In the genomic region with DNA sequence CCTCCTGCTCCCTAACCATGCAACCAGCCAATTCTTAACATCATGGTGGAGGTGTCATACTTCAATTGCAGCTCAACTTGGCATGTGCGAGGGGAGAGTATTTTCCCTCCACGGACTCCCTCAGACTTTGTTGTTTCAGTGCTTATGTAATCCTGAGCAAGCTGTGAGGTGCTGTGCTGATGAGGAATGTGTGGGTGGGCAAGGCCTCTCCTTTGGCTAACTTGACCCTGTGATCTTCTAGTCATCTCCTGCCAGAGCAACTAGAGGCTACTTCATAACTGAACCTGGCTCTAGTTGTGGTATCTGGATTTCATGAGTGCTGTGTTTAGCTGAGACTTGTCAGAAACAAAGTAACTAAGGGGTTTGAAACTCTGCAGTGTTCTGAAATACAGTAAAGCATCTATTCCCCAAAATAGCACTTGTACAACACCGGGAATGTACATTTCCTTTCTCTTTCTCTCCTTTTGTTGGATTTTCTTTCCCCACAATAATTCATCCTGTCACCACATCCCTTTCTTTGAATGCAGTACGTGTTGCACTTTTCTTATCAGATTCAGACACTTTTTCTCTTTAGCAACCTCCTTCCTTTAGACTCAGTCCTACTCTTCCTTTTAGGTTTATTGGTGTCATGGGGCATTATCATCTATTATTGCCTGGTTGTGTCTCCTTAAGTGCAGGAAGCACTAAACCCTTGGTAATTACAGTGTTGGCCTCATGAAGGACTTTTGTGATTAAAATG, we compare ENCODE assay signal across 26 cellular contexts.
DNase-seq lines count a peak whose midpoint lies in the region; ATAC-seq, FAIRE-seq and TF ChIP-seq lines count a peak whose summit lies in the region.
"Had no signal": no experiment of that assay in that cellular context is flagged by ENCODE, and none has a peak within 500 bp of the region (broad histone marks: within the 10 kb centered on the region; RNA-seq: fewer than 3 reads in every experiment).

No MANE protein-coding gene starts in this region.

- no peaks in the 10 kb centered on the region for H4K20me1 ChIP-seq in mammary epithelial cell (ENCODE audit: insufficient read depth, low read length)

- H3K36me3 ChIP-seq in mammary epithelial cell (ENCODE audit: insufficient read depth, low read length) (no peaks in the 10 kb centered on the region), Peyer's patch (no peaks in the 10 kb centered on the region), pancreas (no peaks in the 10 kb centered on the region)
- H3K36me3 ChIP-seq: breast epithelium had no signal

- intact Hi-C loops in mammary epithelial cell (cut with micrococcal nuclease), result no loop called here
- intact Hi-C loops in MCF 10A (cut with micrococcal nuclease), result no loop called here
- intact Hi-C loops in pancreas (cut with DNase I), result no loop called here

- peaks cover 11% of the 10 kb centered on the region for H3K9me3 Mint-ChIP-seq in MCF 10A (ENCODE audit: unreplicated experiment)

- no peak for TF ChIP-seq CTCF in mammary epithelial cell (conservative IDR thresholded peaks at IDR 0.05 in 1 of 2, IDR thresholded peaks at IDR 0.05 in 1 of 2; ENCODE audit: extremely low read depth in 1 of 2, insufficient read depth in 1 of 2, low read depth in 1 of 2, low read length in 2 of 2)
- no peak for TF ChIP-seq CTCF in MCF 10A (IDR thresholded peaks at IDR 0.05; ENCODE audit: unreplicated experiment)
- TF ChIP-seq CTCF in fibroblast of pulmonary artery (IDR thresholded peaks at IDR 0.05; ENCODE audit: low read length, missing control alignments), result no peak
- no peak for TF ChIP-seq CTCF in Peyer's patch (IDR thresholded peaks at IDR 0.05)
- TF ChIP-seq CTCF in pancreas (IDR thresholded peaks at IDR 0.05), result no peak

- H3K27ac ChIP-seq in mammary epithelial cell (ENCODE audit: insufficient read depth, low read depth, low read length) (no peak overlapping the region), Peyer's patch (peak overlapping the region in 1 of 4 donors; percentile 26), pancreas (no peak overlapping the region)
- H3K27ac ChIP-seq: 22Rv1, breast epithelium, testis had no signal

- H3K36me3 Mint-ChIP-seq in MCF 10A (ENCODE audit: insufficient read depth, unreplicated experiment), result no peaks in the 10 kb centered on the region
- H3K36me3 Mint-ChIP-seq: natural killer cell treated with Interleukin-12 subunit alpha and Interleukin-12 subunit beta and Interleukin-15 and Interleukin-18, amount 100 ng/mL, for 72 hours had no signal

- H3K4me1 ChIP-seq in mammary epithelial cell (ENCODE audit: insufficient read depth, low read length) (peaks cover 15% of the 10 kb centered on the region), Peyer's patch (peaks cover 0 to 5% (median 0%) of the 10 kb centered on the region in 4 donors), pancreas (no peaks in the 10 kb centered on the region)
- H3K4me1 ChIP-seq: breast epithelium, testis had no signal

- DNase-seq in mammary epithelial cell, result peak; percentile 15
- DNase-seq in MCF 10A (ENCODE audit: unreplicated experiment), result no peak
- peak; percentile 21 for DNase-seq in fibroblast of pulmonary artery (ENCODE audit: low read depth)
- peak; percentile 8 for DNase-seq in non-pigmented ciliary epithelial cell (ENCODE audit: low read depth)
- DNase-seq in stimulated activated CD4-positive, alpha-beta T cell treated with anti-CD3 and anti-CD28 coated beads, Interleukin-1b, Interleukin-23, amount 100 ng/mL, for 48 hours, result no peak
- no peak for DNase-seq in Peyer's patch
- DNase-seq in pancreas, result no peak
- DNase-seq: activated B cell treated with CpG ODN at 0.5 μM for 24 hours; activated CD4-positive, alpha-beta T cell treated with anti-CD3 and anti-CD28 coated beads, Interleukin-2, amount 50 U/mL, for 48 hours; activated effector memory CD4-positive, alpha-beta T cell treated with anti-CD3 and anti-CD28 coated beads, Interleukin-2, amount 50 U/mL, for 16 hours; activated naive CD8-positive, alpha-beta T cell treated with anti-CD3 and anti-CD28 coated beads, Interleukin-2, amount 50 U/mL, for 24 hours; DMS53; GF-D8; HCEC 1CT; hypothalamus; islet precursor cell; KG1; NCI-H1694; NCI-H748 treated with DMSO at 0.1 percent for 48 hours; testis had no signal

- H3K79me2 ChIP-seq in mammary epithelial cell (ENCODE audit: insufficient read depth, low read length), result no peaks in the 10 kb centered on the region

- no peak overlapping the region for H3K27ac Mint-ChIP-seq in MCF 10A (ENCODE audit: low read depth, unreplicated experiment)
- H3K27ac Mint-ChIP-seq: activated B cell treated with CpG ODN at 0.5 μM for 24 hours; activated naive CD8-positive, alpha-beta T cell treated with anti-CD3 and anti-CD28 coated beads, Interleukin-2, amount 50 U/mL, for 24 hours; dendritic cell treated with granulocyte-macrophage colony-stimulating factor and Interleukin-4, amounts not matched to agents 40 ng/mL and 50 ng/mL, for 4 days; natural killer cell treated with Interleukin-12 subunit alpha and Interleukin-12 subunit beta and Interleukin-15 and Interleukin-18, amount 100 ng/mL, for 72 hours; T-helper 2 cell treated with Interferon-gamma antibody and Interleukin-4, amounts not matched to agents 5 μg/mL and 100 μg/mL, for 36 hours had no signal

- in situ Hi-C loops in mammary epithelial cell (cut with MboI; ENCODE audit: low sequenced_read_pairs in 2 of 2), result no loop called here

- POLR2A ChIA-PET in MCF 10A (lab: Yijun Ruan, JAX), result no interaction called here

- no peak for FAIRE-seq in pancreas (lab: Jason Lieb, UNC)

- H3K9me3 ChIP-seq in mammary epithelial cell (replicated peaks; ENCODE audit: insufficient read depth, low read length) (no peaks in the 10 kb centered on the region), Peyer's patch (no peaks in the 10 kb centered on the region), pancreas (no peaks in the 10 kb centered on the region)
- H3K9me3 ChIP-seq: testis had no signal

- no peaks in the 10 kb centered on the region for H3K27me3 Mint-ChIP-seq in MCF 10A (ENCODE audit: insufficient read depth, unreplicated experiment)
- H3K27me3 Mint-ChIP-seq: activated B cell treated with CpG ODN at 0.5 μM for 24 hours; activated naive CD8-positive, alpha-beta T cell treated with anti-CD3 and anti-CD28 coated beads, Interleukin-2, amount 50 U/mL, for 24 hours; dendritic cell treated with granulocyte-macrophage colony-stimulating factor and Interleukin-4, amounts not matched to agents 40 ng/mL and 50 ng/mL, for 4 days; natural killer cell treated with Interleukin-12 subunit alpha and Interleukin-12 subunit beta and Interleukin-15 and Interleukin-18, amount 100 ng/mL, for 72 hours had no signal

- 10% methylated on average over 4 of the region's 4 CpGs for WGBS in mammary epithelial cell (ENCODE audit: low coverage, missing lambda C conversion rate)
- WGBS in pancreas, 2 donors, result 65 to 68% methylated on average over 4 of the region's 4 CpGs

- no peak overlapping the region for H3K9ac ChIP-seq in mammary epithelial cell (ENCODE audit: insufficient read depth, low read length)

- H3K27me3 ChIP-seq in mammary epithelial cell (ENCODE audit: insufficient read depth, low read length) (no peaks in the 10 kb centered on the region), Peyer's patch (no peaks in the 10 kb centered on the region), pancreas (no peaks in the 10 kb centered on the region)
- H3K27me3 ChIP-seq: breast epithelium, testis had no signal

- ATAC-seq in GM21619 (IDR thresholded peaks at IDR 0.05; ENCODE audit: unreplicated experiment) (no peak), pancreas (no peak)
- ATAC-seq: activated naive CD8-positive, alpha-beta T cell treated with anti-CD3 and anti-CD28 coated beads, Interleukin-2, amount 50 U/mL, for 24 hours; natural killer cell treated with Interleukin-12 subunit alpha and Interleukin-12 subunit beta and Interleukin-15 and Interleukin-18, amount 100 ng/mL, for 72 hours had no signal

- no TSS peak for BruUV-seq in mammary epithelial cell (replicated peaks; lab: Mats Ljungman, UMichigan)
- BruUV-seq in MCF 10A (replicated peaks; lab: Mats Ljungman, UMichigan), result no TSS peak

- no peak for TF ChIP-seq POLR2A in Peyer's patch (IDR thresholded peaks at IDR 0.05)

- no peak overlapping the region for H3K4me3 Mint-ChIP-seq in MCF 10A (ENCODE audit: unreplicated experiment)
- H3K4me3 Mint-ChIP-seq: activated B cell treated with CpG ODN at 0.5 μM for 24 hours; activated naive CD8-positive, alpha-beta T cell treated with anti-CD3 and anti-CD28 coated beads, Interleukin-2, amount 50 U/mL, for 24 hours; dendritic cell treated with granulocyte-macrophage colony-stimulating factor and Interleukin-4, amounts not matched to agents 40 ng/mL and 50 ng/mL, for 4 days; natural killer cell treated with Interleukin-12 subunit alpha and Interleukin-12 subunit beta and Interleukin-15 and Interleukin-18, amount 100 ng/mL, for 72 hours; T-helper 2 cell treated with Interferon-gamma antibody and Interleukin-4, amounts not matched to agents 5 μg/mL and 100 μg/mL, for 36 hours had no signal

- H3K4me2 ChIP-seq in mammary epithelial cell (ENCODE audit: insufficient read depth, low read depth, low read length), result peak overlapping the region; percentile 14

- CTCF ChIA-PET in mammary epithelial cell (lab: Charles Lee; ENCODE audit: low non-redundant PET), result no interaction called here
- CTCF ChIA-PET in MCF 10A (lab: Yijun Ruan, JAX), result no interaction called here

- peak overlapping the region; percentile 29 for H2AFZ ChIP-seq in mammary epithelial cell (ENCODE audit: low read depth, low read length)

- H3K4me1 Mint-ChIP-seq in MCF 10A (ENCODE audit: insufficient read depth, unreplicated experiment), result peaks cover 7% of the 10 kb centered on the region
- H3K4me1 Mint-ChIP-seq: activated B cell treated with CpG ODN at 0.5 μM for 24 hours; activated naive CD8-positive, alpha-beta T cell treated with anti-CD3 and anti-CD28 coated beads, Interleukin-2, amount 50 U/mL, for 24 hours had no signal

- H3K4me3 ChIP-seq in mammary epithelial cell (replicated peaks in 1 of 3; ENCODE audit: insufficient read depth in 1 of 3, low read depth in 2 of 3, low read length in 3 of 3), result no peak overlapping the region
- H3K4me3 ChIP-seq in fibroblast of pulmonary artery (replicated peaks; ENCODE audit: low read depth, low read length), result no peak overlapping the region
- H3K4me3 ChIP-seq in Peyer's patch, result no peak overlapping the region
- H3K4me3 ChIP-seq in pancreas, result no peak overlapping the region
- H3K4me3 ChIP-seq: breast epithelium, testis had no signal

- dilution Hi-C loops in mammary epithelial cell (cut with HindIII; ENCODE audit: low sequenced_read_pairs), result no loop called here

Comparison
In these comparisons a context has a peak if more than half of its experiments do, and no peak if none do; other contexts are left out.
1. DNase-seq: peak in mammary epithelial cell (single experiment), fibroblast of pulmonary artery (single experiment) and non-pigmented ciliary epithelial cell (single experiment); none in MCF 10A (single experiment), stimulated activated CD4-positive, alpha-beta T cell treated with anti-CD3 and anti-CD28 coated beads, Interleukin-1b, Interleukin-23, amount 100 ng/mL, for 48 hours (single experiment), Peyer's patch (0 of 3) and pancreas (0 of 6).